ENCODE assay signal across 1 cellular context in the genomic region with DNA sequence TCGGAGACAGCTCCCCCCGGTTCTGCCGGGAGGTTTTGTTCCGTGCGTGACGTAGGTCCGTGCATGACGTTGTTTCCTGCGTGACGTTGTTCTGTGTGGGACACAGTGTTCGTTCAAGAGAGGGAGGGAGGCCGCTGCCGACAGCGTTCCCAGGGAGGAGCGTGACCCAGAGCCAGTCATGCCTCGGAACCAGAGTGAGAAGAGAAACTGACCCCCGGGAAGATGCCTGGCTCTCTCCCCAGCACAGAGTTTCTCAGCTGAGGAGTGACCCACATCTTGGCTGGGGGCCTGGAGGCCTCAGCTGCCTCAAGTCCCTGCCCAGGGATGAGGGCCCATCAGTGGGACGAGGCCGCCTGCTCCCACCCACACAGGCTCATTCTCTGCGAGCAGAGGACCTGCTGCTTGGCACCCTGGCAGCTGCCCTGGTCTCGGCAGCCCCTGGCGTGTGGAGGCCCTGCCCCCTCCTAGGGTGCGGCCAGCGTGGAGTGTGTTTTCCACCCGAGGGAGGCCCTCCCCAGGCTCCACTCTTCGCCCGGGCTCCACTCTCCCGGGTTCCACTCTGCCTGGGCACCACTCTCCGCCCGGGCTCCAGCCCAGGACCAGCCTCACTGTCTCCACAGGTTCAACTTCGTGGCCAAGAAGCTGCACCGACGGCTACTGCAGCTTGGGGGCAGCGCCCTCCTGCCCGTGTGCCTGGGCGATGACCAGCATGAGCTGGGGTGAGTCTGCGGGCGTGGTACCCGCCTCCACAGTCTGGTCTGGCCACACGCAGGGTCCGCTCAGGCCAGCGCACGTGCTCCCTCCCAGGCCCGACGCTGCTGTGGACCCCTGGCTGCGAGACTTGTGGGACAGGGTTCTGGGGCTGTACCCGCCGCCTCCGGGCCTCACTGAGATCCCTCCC.
TF ChIP-seq lines count a peak whose summit lies in the region.

No MANE protein-coding gene starts in this region.

TF ChIP-seq in SK-N-SH, 30 proteins besides CTCF, POLR2A, EP300 and RAD21:
- TF ChIP-seq FOSL2 (IDR thresholded peaks at IDR 0.05; ENCODE audit: borderline replicate concordance, low read depth) (no peak), MXI1 (IDR thresholded peaks at IDR 0.05; ENCODE audit: low read depth, low read length) (no peak), TCF12 (IDR thresholded peaks at IDR 0.05) (no peak), TEAD4 (IDR thresholded peaks at IDR 0.05; ENCODE audit: borderline replicate concordance, insufficient read depth) (no peak), CHD2 (IDR thresholded peaks at IDR 0.05; ENCODE audit: low read length, partially characterized antibody) (no peak), SMC3 (IDR thresholded peaks at IDR 0.05; ENCODE audit: low read depth, low read length) (no peak), RFX5 (IDR thresholded peaks at IDR 0.05; ENCODE audit: low read length) (no peak), RXRA (IDR thresholded peaks at IDR 0.05; ENCODE audit: borderline replicate concordance, low read depth) (no peak), ELF1 (IDR thresholded peaks at IDR 0.05) (no peak)
- TF ChIP-seq, protein P1, sequence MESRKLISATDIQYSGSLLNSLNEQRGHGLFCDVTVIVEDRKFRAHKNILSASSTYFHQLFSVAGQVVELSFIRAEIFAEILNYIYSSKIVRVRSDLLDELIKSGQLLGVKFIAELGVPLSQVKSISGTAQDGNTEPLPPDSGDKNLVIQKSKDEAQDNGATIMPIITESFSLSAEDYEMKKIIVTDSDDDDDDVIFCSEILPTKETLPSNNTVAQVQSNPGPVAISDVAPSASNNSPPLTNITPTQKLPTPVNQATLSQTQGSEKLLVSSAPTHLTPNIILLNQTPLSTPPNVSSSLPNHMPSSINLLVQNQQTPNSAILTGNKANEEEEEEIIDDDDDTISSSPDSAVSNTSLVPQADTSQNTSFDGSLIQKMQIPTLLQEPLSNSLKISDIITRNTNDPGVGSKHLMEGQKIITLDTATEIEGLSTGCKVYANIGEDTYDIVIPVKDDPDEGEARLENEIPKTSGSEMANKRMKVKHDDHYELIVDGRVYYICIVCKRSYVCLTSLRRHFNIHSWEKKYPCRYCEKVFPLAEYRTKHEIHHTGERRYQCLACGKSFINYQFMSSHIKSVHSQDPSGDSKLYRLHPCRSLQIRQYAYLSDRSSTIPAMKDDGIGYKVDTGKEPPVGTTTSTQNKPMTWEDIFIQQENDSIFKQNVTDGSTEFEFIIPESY (IDR thresholded peaks at IDR 0.05; ENCODE audit: borderline replicate concordance, low read depth): no peak
- TF ChIP-seq, protein P2, sequence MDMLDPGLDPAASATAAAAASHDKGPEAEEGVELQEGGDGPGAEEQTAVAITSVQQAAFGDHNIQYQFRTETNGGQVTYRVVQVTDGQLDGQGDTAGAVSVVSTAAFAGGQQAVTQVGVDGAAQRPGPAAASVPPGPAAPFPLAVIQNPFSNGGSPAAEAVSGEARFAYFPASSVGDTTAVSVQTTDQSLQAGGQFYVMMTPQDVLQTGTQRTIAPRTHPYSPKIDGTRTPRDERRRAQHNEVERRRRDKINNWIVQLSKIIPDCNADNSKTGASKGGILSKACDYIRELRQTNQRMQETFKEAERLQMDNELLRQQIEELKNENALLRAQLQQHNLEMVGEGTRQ (IDR thresholded peaks at IDR 0.05; ENCODE audit: borderline replicate concordance, low read depth, low read length): no peak
- TF ChIP-seq, protein P3, sequence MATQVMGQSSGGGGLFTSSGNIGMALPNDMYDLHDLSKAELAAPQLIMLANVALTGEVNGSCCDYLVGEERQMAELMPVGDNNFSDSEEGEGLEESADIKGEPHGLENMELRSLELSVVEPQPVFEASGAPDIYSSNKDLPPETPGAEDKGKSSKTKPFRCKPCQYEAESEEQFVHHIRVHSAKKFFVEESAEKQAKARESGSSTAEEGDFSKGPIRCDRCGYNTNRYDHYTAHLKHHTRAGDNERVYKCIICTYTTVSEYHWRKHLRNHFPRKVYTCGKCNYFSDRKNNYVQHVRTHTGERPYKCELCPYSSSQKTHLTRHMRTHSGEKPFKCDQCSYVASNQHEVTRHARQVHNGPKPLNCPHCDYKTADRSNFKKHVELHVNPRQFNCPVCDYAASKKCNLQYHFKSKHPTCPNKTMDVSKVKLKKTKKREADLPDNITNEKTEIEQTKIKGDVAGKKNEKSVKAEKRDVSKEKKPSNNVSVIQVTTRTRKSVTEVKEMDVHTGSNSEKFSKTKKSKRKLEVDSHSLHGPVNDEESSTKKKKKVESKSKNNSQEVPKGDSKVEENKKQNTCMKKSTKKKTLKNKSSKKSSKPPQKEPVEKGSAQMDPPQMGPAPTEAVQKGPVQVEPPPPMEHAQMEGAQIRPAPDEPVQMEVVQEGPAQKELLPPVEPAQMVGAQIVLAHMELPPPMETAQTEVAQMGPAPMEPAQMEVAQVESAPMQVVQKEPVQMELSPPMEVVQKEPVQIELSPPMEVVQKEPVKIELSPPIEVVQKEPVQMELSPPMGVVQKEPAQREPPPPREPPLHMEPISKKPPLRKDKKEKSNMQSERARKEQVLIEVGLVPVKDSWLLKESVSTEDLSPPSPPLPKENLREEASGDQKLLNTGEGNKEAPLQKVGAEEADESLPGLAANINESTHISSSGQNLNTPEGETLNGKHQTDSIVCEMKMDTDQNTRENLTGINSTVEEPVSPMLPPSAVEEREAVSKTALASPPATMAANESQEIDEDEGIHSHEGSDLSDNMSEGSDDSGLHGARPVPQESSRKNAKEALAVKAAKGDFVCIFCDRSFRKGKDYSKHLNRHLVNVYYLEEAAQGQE (IDR thresholded peaks at IDR 0.05; ENCODE audit: low read depth, low read length): no peak
- TF ChIP-seq, protein P4, sequence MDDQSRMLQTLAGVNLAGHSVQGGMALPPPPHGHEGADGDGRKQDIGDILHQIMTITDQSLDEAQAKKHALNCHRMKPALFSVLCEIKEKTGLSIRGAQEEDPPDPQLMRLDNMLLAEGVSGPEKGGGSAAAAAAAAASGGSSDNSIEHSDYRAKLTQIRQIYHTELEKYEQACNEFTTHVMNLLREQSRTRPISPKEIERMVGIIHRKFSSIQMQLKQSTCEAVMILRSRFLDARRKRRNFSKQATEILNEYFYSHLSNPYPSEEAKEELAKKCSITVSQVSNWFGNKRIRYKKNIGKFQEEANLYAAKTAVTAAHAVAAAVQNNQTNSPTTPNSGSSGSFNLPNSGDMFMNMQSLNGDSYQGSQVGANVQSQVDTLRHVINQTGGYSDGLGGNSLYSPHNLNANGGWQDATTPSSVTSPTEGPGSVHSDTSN (IDR thresholded peaks at IDR 0.05): no peak
- TF ChIP-seq, protein P5, sequence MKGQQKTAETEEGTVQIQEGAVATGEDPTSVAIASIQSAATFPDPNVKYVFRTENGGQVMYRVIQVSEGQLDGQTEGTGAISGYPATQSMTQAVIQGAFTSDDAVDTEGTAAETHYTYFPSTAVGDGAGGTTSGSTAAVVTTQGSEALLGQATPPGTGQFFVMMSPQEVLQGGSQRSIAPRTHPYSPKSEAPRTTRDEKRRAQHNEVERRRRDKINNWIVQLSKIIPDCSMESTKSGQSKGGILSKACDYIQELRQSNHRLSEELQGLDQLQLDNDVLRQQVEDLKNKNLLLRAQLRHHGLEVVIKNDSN (IDR thresholded peaks at IDR 0.05; ENCODE audit: borderline replicate concordance, low read depth): no peak
- TF ChIP-seq, protein P6, sequence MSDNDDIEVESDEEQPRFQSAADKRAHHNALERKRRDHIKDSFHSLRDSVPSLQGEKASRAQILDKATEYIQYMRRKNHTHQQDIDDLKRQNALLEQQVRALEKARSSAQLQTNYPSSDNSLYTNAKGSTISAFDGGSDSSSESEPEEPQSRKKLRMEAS (IDR thresholded peaks at IDR 0.05; ENCODE audit: low read depth): no peak
